7 cellular contexts compared by ENCODE assay signal in genomic region chr10:43913676-43914235, GRCh38.
"Had no signal": no experiment of that assay in that cellular context is flagged by ENCODE, and none has a peak within 500 bp of the region (broad histone marks: within the 10 kb centered on the region; RNA-seq: fewer than 3 reads in every experiment).

No MANE protein-coding gene starts in this region.

- DNase-seq: activated CD4-positive, alpha-beta T cell treated with anti-CD3 and anti-CD28 coated beads, Interleukin-2, amount 10 ng/mL, durations not matched to agents 24 days and 14 days; activated naive CD4-positive, alpha-beta T cell treated with anti-CD3 and anti-CD28 coated beads, Interleukin-2, amount 10 ng/mL, durations not matched to agents 7 days and 5 days; body of pancreas; cerebellar nuclear complex; glutamatergic neuron; stimulated activated CD4-positive, alpha-beta T cell treated with anti-CD3 and anti-CD28 coated beads, Interleukin-2, amount 100 ng/mL, for 48 hours; T-helper 17 cell had no signal

- H3K27ac ChIP-seq: body of pancreas had no signal

- H3K4me1 ChIP-seq: body of pancreas had no signal

- H3K9me3 ChIP-seq: body of pancreas had no signal

- H3K27me3 ChIP-seq: body of pancreas had no signal

- H3K4me3 ChIP-seq: body of pancreas had no signal
